In the genomic region with DNA sequence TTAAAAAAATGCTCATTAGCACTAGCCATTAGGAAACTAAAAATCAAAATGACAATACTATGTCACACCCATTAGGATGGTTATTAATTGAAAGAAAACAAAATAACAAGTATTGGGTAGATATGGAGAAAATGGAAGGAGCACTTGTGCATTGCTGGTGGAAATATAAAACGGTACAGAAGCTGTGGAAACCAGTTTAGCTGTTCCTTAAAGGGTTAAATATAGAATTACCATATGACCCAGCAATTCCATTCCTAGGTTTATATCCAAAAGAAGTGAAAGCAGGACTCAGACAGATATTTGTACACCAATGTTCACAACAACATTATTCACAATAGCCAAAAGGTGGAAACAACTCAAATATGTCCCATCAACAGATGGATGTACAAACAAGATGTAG, we compare ENCODE assay signal across 7 cellular contexts. TPM values are rescaled to one million over a fixed set of nuclear protein-coding genes. Genes with fewer than 3 reads are reported as not detected.
"Had no signal": no experiment of that assay in that cellular context is flagged by ENCODE, and none has a peak within 500 bp of the region (broad histone marks: within the 10 kb centered on the region; RNA-seq: fewer than 3 reads in every experiment).

No MANE protein-coding gene starts in this region.

RNA-seq across cellular contexts. Expression of gene CHCT1, which starts 44.1 kb away (rescaled TPM):
- total RNA-seq: GM23248, GM23338, H1, H4, H7, H9, HFFc6 had no signal
- polyA plus RNA-seq: GM23248 had no signal
